Comparison of ENCODE assay signal across 7 cellular contexts in the genomic region with DNA sequence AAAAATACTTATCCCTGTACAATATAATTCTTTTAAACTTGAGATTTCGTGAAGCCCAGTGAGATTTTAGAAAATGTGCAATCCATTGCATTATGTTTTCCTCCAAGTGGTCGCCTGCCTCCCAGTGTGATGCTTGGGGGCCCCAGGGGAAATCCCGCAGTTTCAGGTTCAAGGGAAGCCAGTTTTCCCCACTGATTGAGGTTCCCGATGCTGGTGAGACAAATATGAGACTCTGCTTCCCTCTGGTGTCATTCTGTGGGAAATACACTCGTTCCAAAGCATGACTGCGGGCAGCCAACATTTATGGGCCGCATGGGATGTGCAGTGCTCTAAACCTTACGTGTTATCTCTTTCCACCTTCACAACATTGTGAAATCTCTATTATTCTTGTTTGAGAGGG.
A peak's percentile ranks its signal among the peaks of the same experiment; 100 is the strongest.
DNase-seq lines count a peak whose midpoint lies in the region; ATAC-seq, FAIRE-seq and TF ChIP-seq lines count a peak whose summit lies in the region.

No MANE protein-coding gene starts in this region.

- H3K4me3 ChIP-seq in Jurkat, Clone E6-1 (ENCODE audit: low read length): no peak overlapping the region
- H3K4me3 ChIP-seq in breast epithelium: no peak overlapping the region
- no peak overlapping the region for H3K4me3 ChIP-seq in kidney (ENCODE audit: low read length in 2 of 2)

- DNase-seq in ELF-1 (ENCODE audit: low read depth, low spot score) (peak; percentile 57), SW480 (ENCODE audit: low spot score) (peak; percentile 41), breast epithelium (ENCODE audit: low spot score in 2 of 2) (no peak), kidney (no peak), sciatic nerve (ENCODE audit: low spot score) (no peak)
- DNase-seq in Jurkat, Clone E6-1 (ENCODE audit: low read depth, low spot score): peak; percentile 22
- peak; percentile 14 for DNase-seq in stimulated activated CD8-positive, alpha-beta memory T cell treated with anti-CD3 and anti-CD28 coated beads, Interleukin-15, amount 100 ng/mL, for 1 hour (ENCODE audit: low read depth)

- intact Hi-C loops in breast epithelium (cut with DNase I; ENCODE audit: low total_unique reads): no loop called here
- intact Hi-C loops in kidney (cut with DNase I): loop anchor here (10.0 kb wide), 1 partner anchor 242 kb away; no protein-coding TSS in a partner anchor
- intact Hi-C loops in sciatic nerve (cut with DNase I): loop anchor here (5.0 kb wide), 1 partner anchor 304 kb away; no protein-coding TSS in a partner anchor

- H3K4me1 ChIP-seq in breast epithelium (no peaks in the 10 kb centered on the region), kidney (ENCODE audit: control insufficient read depth in 1 of 2, insufficient read depth in 1 of 2, low read depth in 1 of 2, low read length in 2 of 2) (no peaks in the 10 kb centered on the region)

- peak in 2 of 3 donors; percentile 50 to 61 for TF ChIP-seq CTCF in breast epithelium (IDR thresholded peaks at IDR 0.05)
- peak; percentile 82 for TF ChIP-seq CTCF in kidney (IDR thresholded peaks at IDR 0.05; ENCODE audit: borderline replicate concordance, extremely low read depth, insufficient read depth)

- no peak for TF ChIP-seq POLR2A in breast epithelium (IDR thresholded peaks at IDR 0.05)

- no peak overlapping the region for H3K9ac ChIP-seq in kidney (ENCODE audit: low read length in 2 of 2)

- peaks cover 0 to 16% of the 10 kb centered on the region in 2 donors for H3K27me3 ChIP-seq in breast epithelium

- H3K9me3 ChIP-seq in breast epithelium (no peaks in the 10 kb centered on the region), kidney (ENCODE audit: control insufficient read depth in 1 of 2, low read length in 2 of 2) (no peaks in the 10 kb centered on the region)

- H3K36me3 ChIP-seq in breast epithelium (no peaks in the 10 kb centered on the region), kidney (ENCODE audit: control insufficient read depth in 1 of 2, insufficient read depth in 2 of 2, low read length in 2 of 2) (no peaks in the 10 kb centered on the region)

- FAIRE-seq in kidney (lab: Jason Lieb, UNC): no peak

- ATAC-seq in sciatic nerve: no peak

- H3K27ac ChIP-seq in breast epithelium: no peak overlapping the region
- H3K27ac ChIP-seq in kidney (ENCODE audit: low read depth in 2 of 2, low read length in 2 of 2): no peak overlapping the region

Comparison
In these comparisons a context has a peak if more than half of its experiments do, and no peak if none do; other contexts are left out.
1. DNase-seq: peak in ELF-1 (single experiment), Jurkat, Clone E6-1 (single experiment), SW480 (single experiment) and stimulated activated CD8-positive, alpha-beta memory T cell treated with anti-CD3 and anti-CD28 coated beads, Interleukin-15, amount 100 ng/mL, for 1 hour (single experiment); none in breast epithelium (0 of 2), kidney (single experiment) and sciatic nerve (single experiment).